Comparison of ENCODE assay signal across 16 cellular contexts in genomic region chr9:120833311-120833710, GRCh38. TPM values are rescaled to one million over a fixed set of nuclear protein-coding genes. Genes with fewer than 3 reads are reported as not detected.
A peak's percentile ranks its signal among the peaks of the same experiment; 100 is the strongest.
DNase-seq lines count a peak whose midpoint lies in the region; ATAC-seq and TF ChIP-seq lines count a peak whose summit lies in the region.
"Had no signal": no experiment of that assay in that cellular context is flagged by ENCODE, and none has a peak within 500 bp of the region (broad histone marks: within the 10 kb centered on the region; RNA-seq: fewer than 3 reads in every experiment).

No MANE protein-coding gene starts in this region.

- peaks cover 6% of the 10 kb centered on the region for H3K4me1 Mint-ChIP-seq in MCF 10A (ENCODE audit: insufficient read depth, unreplicated experiment)
- H3K4me1 Mint-ChIP-seq in WTC11, result peaks cover 6% of the 10 kb centered on the region; the same call in 1 of the 2 replicates

- POLR2A ChIA-PET in MCF 10A (lab: Yijun Ruan, JAX) (interaction anchor here (0.9 to 1.4 kb wide), 4 partner anchors 9 to 65 kb away, joined by 3 to 6 read pairs (median 4); partner anchors contain the start of gene PSMD5), WTC11 (lab: Charles Lee) (interaction anchor here (0.7 kb wide), 1 partner anchor 99 kb away, joined by 3 read pairs; no protein-coding TSS in a partner anchor)

- intact Hi-C loops in breast epithelium (cut with DNase I; ENCODE audit: low total_unique reads), result no loop called here
- intact Hi-C loops in MCF 10A (cut with micrococcal nuclease), result no loop called here
- intact Hi-C loops in uterus (cut with DNase I; ENCODE audit: low total_unique reads), result no loop called here

- ATAC-seq in WTC11 (no peak), foreskin keratinocyte (peak; percentile 25), GM21515 (IDR thresholded peaks at IDR 0.05; ENCODE audit: unreplicated experiment) (no peak)
- ATAC-seq: GM12878, HepG2 had no signal

- no peaks in the 10 kb centered on the region for H3K27me3 Mint-ChIP-seq in MCF 10A (ENCODE audit: insufficient read depth, unreplicated experiment)
- no peaks in the 10 kb centered on the region for H3K27me3 Mint-ChIP-seq in WTC11 (ENCODE audit: low read depth)
- H3K27me3 Mint-ChIP-seq: CD4-positive, alpha-beta T cell had no signal

- CTCF ChIA-PET in MCF 10A (lab: Yijun Ruan, JAX) (interaction anchor here (1.0 to 1.6 kb wide), 3 partner anchors 9 to 76 kb away, joined by 3 to 5 read pairs (median 3); partner anchors contain the start of gene PSMD5), WTC11 (lab: Charles Lee) (interaction anchor here (0.7 to 1.5 kb wide), 3 partner anchors 33 to 117 kb away, joined by 3 to 5 read pairs (median 4); partner anchors contain the start of gene FBXW2)

- H3K27ac Mint-ChIP-seq in MCF 10A (ENCODE audit: low read depth, unreplicated experiment), result no peak overlapping the region
- H3K27ac Mint-ChIP-seq in WTC11, result peak overlapping the region; percentile 41; the same call in 1 of the 2 replicates
- H3K27ac Mint-ChIP-seq: CD4-positive, alpha-beta T cell had no signal

- H3K9me3 Mint-ChIP-seq in MCF 10A (ENCODE audit: unreplicated experiment) (no peaks in the 10 kb centered on the region), WTC11 (no peaks in the 10 kb centered on the region)
- H3K9me3 Mint-ChIP-seq: CD4-positive, alpha-beta T cell had no signal

- H3K4me3 ChIP-seq in breast epithelium (no peak overlapping the region), uterus (no peak overlapping the region)
- H3K4me3 ChIP-seq: BLaER1 treated with 17β-estradiol and CSF1 and Interleukin-3, amounts not matched to agents 10 nM and 100 nM; GM12878 had no signal

- H3K36me3 Mint-ChIP-seq in MCF 10A (ENCODE audit: insufficient read depth, unreplicated experiment) (peaks cover 71% of the 10 kb centered on the region), WTC11 (peaks cover 52% of the 10 kb centered on the region)

- H3K36me3 ChIP-seq in breast epithelium (peaks cover 11% of the 10 kb centered on the region), uterus (no peaks in the 10 kb centered on the region)

- no peak overlapping the region for H3K4me3 Mint-ChIP-seq in MCF 10A (ENCODE audit: unreplicated experiment)
- no peak overlapping the region for H3K4me3 Mint-ChIP-seq in WTC11
- H3K4me3 Mint-ChIP-seq: CD4-positive, alpha-beta T cell had no signal

- H3K4me1 ChIP-seq in breast epithelium (no peaks in the 10 kb centered on the region), foreskin keratinocyte (no peaks in the 10 kb centered on the region), uterus (no peaks in the 10 kb centered on the region)
- H3K4me1 ChIP-seq: BLaER1 treated with 17β-estradiol and CSF1 and Interleukin-3, amounts not matched to agents 10 nM and 100 nM had no signal

- TF ChIP-seq CTCF in breast epithelium (IDR thresholded peaks at IDR 0.05) (no peak), MCF 10A (IDR thresholded peaks at IDR 0.05; ENCODE audit: unreplicated experiment) (no peak), WTC11 (IDR thresholded peaks at IDR 0.05) (no peak), foreskin keratinocyte (conservative IDR thresholded peaks at IDR 0.05) (no peak), uterus (IDR thresholded peaks at IDR 0.05) (no peak)

- H3K27ac ChIP-seq in breast epithelium (peak overlapping the region; percentile 14 to 48), foreskin keratinocyte (no peak overlapping the region), uterus (no peak overlapping the region)
- H3K27ac ChIP-seq: BLaER1 treated with 17β-estradiol and CSF1 and Interleukin-3, amounts not matched to agents 10 nM and 100 nM; HL-60 had no signal

- no TSS peak for BruUV-seq in MCF 10A (replicated peaks; lab: Mats Ljungman, UMichigan)

- DNase-seq in breast epithelium (ENCODE audit: low spot score in 2 of 2) (no peak), MCF 10A (ENCODE audit: unreplicated experiment) (no peak), WTC11 (ENCODE audit: low spot score) (no peak), foreskin keratinocyte (peak in 1 of 2 donors; percentile 59), GOT3 (lab: John Stamatoyannopoulos, UW) (no peak), uterus (no peak)
- DNase-seq: ACHN; Calu3; CD4-positive, alpha-beta T cell; DMS79; HCEC 1CT had no signal

- no peaks in the 10 kb centered on the region for H3K9me3 ChIP-seq in breast epithelium
- no peaks in the 10 kb centered on the region for H3K9me3 ChIP-seq in uterus
- H3K9me3 ChIP-seq: BLaER1 treated with 17β-estradiol and CSF1 and Interleukin-3, amounts not matched to agents 10 nM and 100 nM had no signal

- H3K27me3 ChIP-seq in breast epithelium (no peaks in the 10 kb centered on the region), foreskin keratinocyte (no peaks in the 10 kb centered on the region), uterus (no peaks in the 10 kb centered on the region)
- H3K27me3 ChIP-seq: BLaER1 treated with 17β-estradiol and CSF1 and Interleukin-3, amounts not matched to agents 10 nM and 100 nM had no signal

- TF ChIP-seq POLR2A in breast epithelium (IDR thresholded peaks at IDR 0.05) (no peak), uterus (IDR thresholded peaks at IDR 0.05) (no peak)

TF ChIP-seq in WTC11, 78 proteins besides CTCF, POLR2A, EP300 and RAD21:
- TF ChIP-seq STAT6 (CRISPR knock-in tag; conservative IDR thresholded peaks at IDR 0.05; ENCODE audit: low read depth) (no peak), IRF2 (CRISPR knock-in tag; IDR thresholded peaks at IDR 0.05; ENCODE audit: borderline replicate concordance, low read depth) (no peak), PRRX2 (CRISPR knock-in tag; IDR thresholded peaks at IDR 0.05) (no peak), RELA (CRISPR knock-in tag; IDR thresholded peaks at IDR 0.05; ENCODE audit: borderline replicate concordance) (no peak), GABPB1 (CRISPR knock-in tag; IDR thresholded peaks at IDR 0.05) (no peak)
TF ChIP-seq in WTC11: peak in this region for 0.

RNA-seq across cellular contexts. Expression of gene PSMD5, which starts 9.4 kb away (rescaled TPM):
- total RNA-seq in breast epithelium (10 to 100 TPM; 48.3 to 54.1 (median 50.3) TPM), MCF 10A (2022) (71.0 and 91.0 TPM in 2 replicates), WTC11 (2021) (61.1 to 65.9 TPM (median 65.8 TPM) in 3 replicates), foreskin keratinocyte (44.8 and 46.2 TPM in 2 replicates), uterus (100 to 1,000 TPM in 1 of 4 donors, 10 to 100 TPM in 3; 20.9 to 181 (median 49.0) TPM)
- 21.5 and 25.9 TPM in 2 replicates for polyA plus RNA-seq in foreskin keratinocyte

RNA-seq across cellular contexts. Expression of gene FBXW2, which starts 40.1 kb away (rescaled TPM):
- total RNA-seq in breast epithelium, result 10 to 100 TPM; 44.9 to 49.9 (median 49.8) TPM
- total RNA-seq in MCF 10A (2022), result 53.9 and 58.4 TPM in 2 replicates
- 57.2 to 59.8 TPM (median 57.4 TPM) in 3 replicates for total RNA-seq in WTC11 (2021)
- 45.5 and 48.1 TPM in 2 replicates for total RNA-seq in foreskin keratinocyte
- 24.0 and 27.7 TPM in 2 replicates for polyA plus RNA-seq in foreskin keratinocyte
- 10 to 100 TPM; 20.7 to 82.4 (median 40.0) TPM for total RNA-seq in uterus

RNA-seq across cellular contexts. Expression of gene PHF19, which starts 43.7 kb away (rescaled TPM):
- total RNA-seq in breast epithelium (10 to 100 TPM; 16.5 to 33.1 (median 19.0) TPM), MCF 10A (2022) (39.6 and 61.0 TPM in 2 replicates), WTC11 (2021) (29.3 to 39.0 TPM (median 35.4 TPM) in 3 replicates), foreskin keratinocyte (67.2 and 82.1 TPM in 2 replicates), uterus (10 to 100 TPM; 12.6 to 76.3 (median 31.8) TPM)
- polyA plus RNA-seq in foreskin keratinocyte, result 89.0 and 105 TPM in 2 replicates

Comparison
In these comparisons a context has a peak if more than half of its experiments do, and no peak if none do; other contexts are left out.
1. H3K27ac ChIP-seq: peak in breast epithelium (2 of 2); none in foreskin keratinocyte (single experiment) and uterus (0 of 2).